In the genomic region with DNA sequence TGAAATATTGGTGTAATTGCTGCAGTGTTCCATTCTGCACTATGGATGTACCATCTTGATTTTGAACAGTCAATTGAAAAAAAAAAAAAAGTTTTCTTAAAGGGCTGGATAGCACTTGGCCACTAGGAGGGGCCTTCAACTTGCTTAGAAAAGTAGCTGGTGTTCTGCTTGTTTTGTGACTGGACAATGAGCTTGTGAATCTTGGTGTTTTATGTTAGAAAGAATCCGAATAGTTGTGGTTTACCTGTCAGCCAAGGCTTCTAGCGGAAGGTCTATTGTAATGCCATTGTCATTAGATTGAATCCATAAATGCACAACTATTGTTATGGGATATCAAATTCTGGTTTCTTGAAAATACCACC, we compare ENCODE assay signal across 10 cellular contexts.
DNase-seq lines count a peak whose midpoint lies in the region; ATAC-seq, FAIRE-seq and TF ChIP-seq lines count a peak whose summit lies in the region.
"Had no signal": no experiment of that assay in that cellular context is flagged by ENCODE, and none has a peak within 500 bp of the region (broad histone marks: within the 10 kb centered on the region; RNA-seq: fewer than 3 reads in every experiment).

No MANE protein-coding gene starts in this region.

- H3K27ac Mint-ChIP-seq in astrocyte (ENCODE audit: unreplicated experiment): no peak overlapping the region

- peak overlapping the region; percentile 82 for H3K27ac ChIP-seq in astrocyte (ENCODE audit: low read depth, low read length)

- H3K27me3 ChIP-seq in astrocyte (ENCODE audit: insufficient read depth, low read length): no peaks in the 10 kb centered on the region

- H3K9me3 Mint-ChIP-seq in astrocyte (ENCODE audit: unreplicated experiment): peaks cover 3% of the 10 kb centered on the region

- H3K4me3 Mint-ChIP-seq in astrocyte (ENCODE audit: unreplicated experiment): no peak overlapping the region

- H3K79me2 ChIP-seq in astrocyte (ENCODE audit: insufficient read depth, low read length): no peaks in the 10 kb centered on the region

- H3K4me1 Mint-ChIP-seq in astrocyte (ENCODE audit: low read depth, unreplicated experiment): peaks cover 47% of the 10 kb centered on the region

- H3K9me3 ChIP-seq in astrocyte (ENCODE audit: insufficient read depth, low read depth, low read length): no peaks in the 10 kb centered on the region

- H3K4me1 ChIP-seq in astrocyte (ENCODE audit: insufficient read depth, low read length): peaks cover 44% of the 10 kb centered on the region

- no peaks in the 10 kb centered on the region for H3K27me3 Mint-ChIP-seq in astrocyte (ENCODE audit: low read depth, unreplicated experiment)

- no peaks in the 10 kb centered on the region for H3K36me3 ChIP-seq in astrocyte (ENCODE audit: insufficient read depth, low read length)

- no peak for ATAC-seq in HG02938 (IDR thresholded peaks at IDR 0.05; ENCODE audit: unreplicated experiment)
- ATAC-seq in HG02763 (IDR thresholded peaks at IDR 0.05; ENCODE audit: unreplicated experiment): no peak

- H3K4me3 ChIP-seq in astrocyte (ENCODE audit: insufficient read depth, low read depth, low read length): no peak overlapping the region

- H2AFZ ChIP-seq in astrocyte (ENCODE audit: low read depth, low read length): no peak overlapping the region

- H4K20me1 ChIP-seq in astrocyte (ENCODE audit: insufficient read depth, low read length): no peaks in the 10 kb centered on the region

- no peaks in the 10 kb centered on the region for H3K36me3 Mint-ChIP-seq in astrocyte (ENCODE audit: low read depth, unreplicated experiment)

- DNase-seq in AG08395 (ENCODE audit: low spot score) (peak; percentile 31), HuH-7 (ENCODE audit: low spot score) (peak; percentile 17), astrocyte (ENCODE audit: low read depth) (peak; percentile 63), kidney tubule cell (ENCODE audit: low spot score) (peak; percentile 60), frontal cortex (ENCODE audit: low spot score in 2 of 2) (no peak), DMS79 treated with DMSO at 0.1 percent for 48 hours (lab: John Stamatoyannopoulos, UW) (no peak)
- DNase-seq: SHP77 treated with DMSO at 0.1 percent for 48 hours; stimulated activated naive CD4-positive, alpha-beta T cell treated with Interleukin-2 at 50 U/mL for 16 hours had no signal

- peak; percentile 40 for TF ChIP-seq CTCF in astrocyte (IDR thresholded peaks at IDR 0.05; ENCODE audit: insufficient read depth, low read depth, low read length)

- H3K9ac ChIP-seq in astrocyte (ENCODE audit: low read length): no peak overlapping the region

- no peak overlapping the region for H3K4me2 ChIP-seq in astrocyte (ENCODE audit: low read length)

- FAIRE-seq in astrocyte (lab: Jason Lieb, UNC) (no peak), frontal cortex (lab: Jason Lieb, UNC) (no peak)

Comparison
In these comparisons a context has a peak if more than half of its experiments do, and no peak if none do; other contexts are left out.
1. DNase-seq: peak in AG08395 (single experiment), HuH-7 (single experiment), astrocyte (single experiment) and kidney tubule cell (single experiment); none in frontal cortex (0 of 2) and DMS79 treated with DMSO at 0.1 percent for 48 hours (single experiment).